In genomic region chr1:51329443-51330325, GRCh38 we compare ENCODE assay signal across 8 cellular contexts. TPM values are rescaled to one million over a fixed set of nuclear protein-coding genes. Genes with fewer than 3 reads are reported as not detected.
DNase-seq lines count a peak whose midpoint lies in the region; ATAC-seq and TF ChIP-seq lines count a peak whose summit lies in the region.

No MANE protein-coding gene starts in this region.

- H3K9me3 ChIP-seq in CD8-positive, alpha-beta T cell (ENCODE audit: low read length), result no peaks in the 10 kb centered on the region
- H3K9me3 ChIP-seq in muscle layer of duodenum (ENCODE audit: control insufficient read depth in 1 of 2, low read length in 2 of 2), result no peaks in the 10 kb centered on the region
- no peaks in the 10 kb centered on the region for H3K9me3 ChIP-seq in OCI-LY7 (ENCODE audit: low read length)

- no peaks in the 10 kb centered on the region for H3K4me1 ChIP-seq in CD8-positive, alpha-beta T cell (ENCODE audit: insufficient read depth, low read length)
- H3K4me1 ChIP-seq in muscle layer of duodenum (ENCODE audit: control insufficient read depth in 1 of 2, insufficient read depth in 2 of 2, low read length in 2 of 2) (peaks cover 5 to 10% of the 10 kb centered on the region in 2 donors), OCI-LY7 (ENCODE audit: insufficient read depth, low read length, poor library complexity, severe bottlenecking) (no peaks in the 10 kb centered on the region)

- intact Hi-C loops in CD8-positive, alpha-beta T cell (cut with DNase I, micrococcal nuclease), result no loop called here
- intact Hi-C loops in dorsolateral prefrontal cortex (cut with DNase I) (no loop called here), OCI-LY7 (cut with micrococcal nuclease; ENCODE audit: unreplicated experiment) (no loop called here)

- no peaks in the 10 kb centered on the region for H3K9me2 ChIP-seq in OCI-LY7 (ENCODE audit: insufficient read depth, low read length)

- BruUV-seq in OCI-LY7 (replicated peaks; lab: Mats Ljungman, UMichigan), result no TSS peak

- H3K27me3 ChIP-seq in CD8-positive, alpha-beta T cell (ENCODE audit: insufficient read depth, low read length), result peaks cover 18% of the 10 kb centered on the region
- no peaks in the 10 kb centered on the region for H3K27me3 ChIP-seq in dorsolateral prefrontal cortex
- H3K27me3 ChIP-seq in muscle layer of duodenum (ENCODE audit: low read depth, low read length), result peaks cover 12% of the 10 kb centered on the region

- H3K4me3 ChIP-seq in CD8-positive, alpha-beta T cell (ENCODE audit: low read depth, low read length), result no peak overlapping the region
- H3K4me3 ChIP-seq in dorsolateral prefrontal cortex (peak overlapping the region in 45 of 59 donors; percentile 17 to 73 (median 38)), muscle layer of duodenum (ENCODE audit: low read depth in 1 of 2, low read length in 2 of 2) (no peak overlapping the region), OCI-LY7 (ENCODE audit: low read depth, low read length, poor library complexity, severe bottlenecking) (no peak overlapping the region)

- H3K27ac Mint-ChIP-seq in CD8-positive, alpha-beta T cell, result no peak overlapping the region

- H4K20me1 ChIP-seq in OCI-LY7 (ENCODE audit: insufficient read depth, low read length), result no peaks in the 10 kb centered on the region

- no peaks in the 10 kb centered on the region for H3K36me3 ChIP-seq in CD8-positive, alpha-beta T cell (ENCODE audit: insufficient read depth, low read length)
- no peaks in the 10 kb centered on the region for H3K36me3 ChIP-seq in muscle layer of duodenum (ENCODE audit: control insufficient read depth in 1 of 2, insufficient read depth in 2 of 2, low read length in 2 of 2)
- no peaks in the 10 kb centered on the region for H3K36me3 ChIP-seq in OCI-LY7 (ENCODE audit: insufficient read depth, low read length)

- no peaks in the 10 kb centered on the region for H3K9me3 Mint-ChIP-seq in CD8-positive, alpha-beta T cell

- no peak for DNase-seq in CD8-positive, alpha-beta T cell
- peak; percentile 97 for DNase-seq in NCI-H2029 treated with DMSO at 0.1 percent for 48 hours (lab: John Stamatoyannopoulos, UW)
- no peak for DNase-seq in dorsolateral prefrontal cortex
- DNase-seq in C1 segment of cervical spinal cord (lab: John Stamatoyannopoulos, UW), result no peak
- DNase-seq in HK-2 (ENCODE audit: unreplicated experiment), result no peak
- DNase-seq in OCI-LY7 (ENCODE audit: low spot score), result no peak
- no peak for DNase-seq in iPS-NIHi11 (ENCODE audit: low spot score)

- peak overlapping the region; percentile 58 for H3K4me3 Mint-ChIP-seq in CD8-positive, alpha-beta T cell

- no peak overlapping the region for H3K4me2 ChIP-seq in OCI-LY7 (ENCODE audit: low read length)

- H3K79me2 ChIP-seq in OCI-LY7 (ENCODE audit: insufficient read depth, low read depth, low read length), result no peaks in the 10 kb centered on the region

- H3K27me3 Mint-ChIP-seq in CD8-positive, alpha-beta T cell (ENCODE audit: low read depth), result peaks cover 41% of the 10 kb centered on the region

- no peaks in the 10 kb centered on the region for H3K36me3 Mint-ChIP-seq in CD8-positive, alpha-beta T cell

- no peak for TF ChIP-seq CTCF in CD8-positive, alpha-beta T cell (IDR thresholded peaks at IDR 0.05)
- no peak for TF ChIP-seq CTCF in dorsolateral prefrontal cortex (IDR thresholded peaks at IDR 0.05 in 54 of 56, conservative IDR thresholded peaks at IDR 0.05 in 2 of 56; ENCODE audit: low read depth in 1 of 56, partially characterized antibody in 56 of 56)
- no peak for TF ChIP-seq CTCF in OCI-LY7 (conservative IDR thresholded peaks at IDR 0.05; ENCODE audit: low read length)

- CTCF ChIA-PET in CD8-positive, alpha-beta T cell (lab: Charles Lee), result no interaction called here
- CTCF ChIA-PET in OCI-LY7 (lab: Charles Lee; ENCODE audit: unreplicated experiment), result no interaction called here

- H3K27ac ChIP-seq in CD8-positive, alpha-beta T cell (ENCODE audit: low read depth, low read length), result no peak overlapping the region
- H3K27ac ChIP-seq in dorsolateral prefrontal cortex (no peak overlapping the region), muscle layer of duodenum (ENCODE audit: low read length) (peak overlapping the region; percentile 21), OCI-LY7 (ENCODE audit: low read depth, low read length, poor library complexity, severe bottlenecking) (no peak overlapping the region)

- ATAC-seq in CD8-positive, alpha-beta T cell, result no peak

- POLR2A ChIA-PET in CD8-positive, alpha-beta T cell (lab: Charles Lee), result interaction anchor here (1.4 kb wide), 1 partner anchor 9 kb away, joined by 3 read pairs; no protein-coding TSS in a partner anchor
- POLR2A ChIA-PET in OCI-LY7 (lab: Charles Lee), result no interaction called here

- H3K4me1 Mint-ChIP-seq in CD8-positive, alpha-beta T cell (ENCODE audit: low read depth), result peaks cover 8% of the 10 kb centered on the region

- no peak overlapping the region for H2AFZ ChIP-seq in OCI-LY7 (ENCODE audit: low read length)

RNA-seq across cellular contexts. Expression of gene TTC39A, which starts 0.7 kb away (rescaled TPM):
- total RNA-seq in CD8-positive, alpha-beta T cell, result not detected
- total RNA-seq in dorsolateral prefrontal cortex (10 to 100 TPM in 85 of 120 experiments, 1 to 10 TPM in 35; 3.4 to 25.7 (median 12.1) TPM), OCI-LY7 (2022) (not detected in 2 replicates)
- total RNA-seq in OCI-LY7 (2014; rRNA removed; shearing (Covaris generic)), result not detected in 2 replicates

Comparison
In these comparisons a context has a peak if more than half of its experiments do, and no peak if none do; other contexts are left out.
1. H3K4me3 ChIP-seq: peak in dorsolateral prefrontal cortex (45 of 59); none in CD8-positive, alpha-beta T cell (single experiment), muscle layer of duodenum (0 of 2) and OCI-LY7 (single experiment).